ENCODE assay signal across 8 cellular contexts in the genomic region with DNA sequence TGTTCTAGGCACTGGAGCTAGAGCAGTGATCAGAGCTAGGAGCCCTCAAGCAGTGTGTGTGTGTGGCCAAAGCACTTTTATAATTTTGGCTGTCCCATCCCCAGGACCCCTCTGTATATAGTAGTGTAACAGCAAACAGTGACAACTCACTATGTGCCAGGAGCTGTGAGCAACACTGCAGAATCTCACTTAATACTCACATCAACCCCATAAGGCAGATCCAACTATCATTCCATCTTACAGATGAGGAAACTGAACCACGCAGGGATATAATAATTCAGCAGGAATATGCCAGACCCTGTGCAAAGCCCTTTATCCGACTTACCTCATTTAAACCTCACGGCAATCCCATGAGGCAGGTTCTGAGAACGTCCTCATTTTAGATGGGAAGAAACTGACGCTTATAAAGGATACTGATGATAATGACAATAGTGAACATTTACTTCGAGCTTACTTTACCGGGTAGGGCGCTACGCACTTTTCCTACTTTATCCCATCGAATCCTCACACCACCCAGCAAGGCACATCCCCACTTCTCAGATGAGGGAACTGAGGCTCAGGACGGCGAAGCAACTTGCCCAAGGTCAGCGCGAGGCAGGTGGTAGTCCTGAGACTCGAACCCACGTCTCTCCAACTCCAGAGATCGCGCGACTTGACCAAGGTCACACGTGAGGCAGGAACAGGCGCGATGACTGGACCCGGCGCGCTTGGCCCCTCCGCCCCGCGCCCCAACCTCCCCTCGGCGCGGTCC. TPM values are rescaled to one million over a fixed set of nuclear protein-coding genes. Genes with fewer than 3 reads are reported as not detected.
DNase-seq lines count a peak whose midpoint lies in the region; ATAC-seq and TF ChIP-seq lines count a peak whose summit lies in the region.

No MANE protein-coding gene starts in this region.

- peak overlapping the region in 3 of 5 donors; percentile 92 to 95 (median 93) for H3K27ac ChIP-seq in adrenal gland

- peak overlapping the region; percentile 90 to 95 (median 93) for H3K27ac Mint-ChIP-seq in immature natural killer cell

- no peaks in the 10 kb centered on the region for H3K9me3 ChIP-seq in BE2C
- H3K9me3 ChIP-seq in adrenal gland (replicated peaks in 1 of 3): no peaks in the 10 kb centered on the region

- H3K9me3 Mint-ChIP-seq in immature natural killer cell: no peaks in the 10 kb centered on the region

- no peak for TF ChIP-seq CTCF in BE2C (IDR thresholded peaks at IDR 0.05; ENCODE audit: low read depth, low read length)
- no peak for TF ChIP-seq CTCF in NB4 (IDR thresholded peaks at IDR 0.05; ENCODE audit: low read depth, low read length)
- TF ChIP-seq CTCF in adrenal gland (IDR thresholded peaks at IDR 0.05): no peak

- H3K36me3 Mint-ChIP-seq in immature natural killer cell: no peaks in the 10 kb centered on the region

- TF ChIP-seq POLR2A in NB4 (IDR thresholded peaks at IDR 0.05; ENCODE audit: extremely low read depth, insufficient read length) (no peak), adrenal gland (IDR thresholded peaks at IDR 0.05) (no peak)

- ATAC-seq in GM19467 (IDR thresholded peaks at IDR 0.05; ENCODE audit: unreplicated experiment): peak; percentile 5

- H3K4me1 Mint-ChIP-seq in immature natural killer cell: peaks cover 66 to 81% of the 10 kb centered on the region in 2 donors

- H3K27me3 Mint-ChIP-seq in immature natural killer cell (ENCODE audit: low read depth in 3 of 3): peaks cover 0 to 20% (median 17%) of the 10 kb centered on the region in 3 donors

- 17 to 30% (median 22%) methylated on average over 19 to 31 of the region's 31 CpGs for WGBS in adrenal gland, 4 donors

- H3K4me1 ChIP-seq in BE2C: peaks cover 5% of the 10 kb centered on the region; the same call in 1 of the 2 replicates
- peaks cover 29 to 61% of the 10 kb centered on the region in 2 donors for H3K4me1 ChIP-seq in adrenal gland (replicated peaks in 1 of 2)

- H3K4me3 ChIP-seq in BE2C (ENCODE audit: low read depth, low read length) (peak overlapping the region; percentile 91), NB4 (ENCODE audit: low read depth, low read length) (peak overlapping the region; percentile 81), adrenal gland (peak overlapping the region in 3 of 4 donors; percentile 54 to 73 (median 60))

- peaks cover 15% of the 10 kb centered on the region for H3K36me3 ChIP-seq in BE2C
- H3K36me3 ChIP-seq in adrenal gland (replicated peaks in 1 of 2): peaks cover 0 to 8% of the 10 kb centered on the region in 2 donors

- DNase-seq in BE2C: peak; percentile 53
- DNase-seq in NB4 (ENCODE audit: low read depth): peak; percentile 74
- DNase-seq in adrenal gland: peak in 6 of 7 donors; percentile 45 to 67 (median 55)
- DNase-seq in immature natural killer cell: no peak
- DNase-seq in stimulated activated CD4-positive, alpha-beta T cell treated with anti-CD3 and anti-CD28 coated beads, Interleukin-4, amount 100 ng/mL, for 24 hours: peak; percentile 36
- DNase-seq in effector CD4-positive, alpha-beta T cell: no peak
- no peak for DNase-seq in NCI-H128 (lab: John Stamatoyannopoulos, UW; ENCODE audit: unreplicated experiment)

- intact Hi-C loops in adrenal gland (cut with DNase I): no loop called here

- peak overlapping the region; percentile 92 to 96 (median 96) for H3K4me3 Mint-ChIP-seq in immature natural killer cell

- H3K27me3 ChIP-seq in BE2C (no peaks in the 10 kb centered on the region), adrenal gland (no peaks in the 10 kb centered on the region)

RNA-seq across cellular contexts. Expression of gene RAB35, which starts 0.7 kb away (rescaled TPM):
- polyA plus RNA-seq in BE2C (2012; ENCODE audit: insufficient read depth, insufficient read length, low read depth): 176 TPM
- 10 to 100 TPM; 18.1 to 49.5 (median 31.8) TPM for total RNA-seq in adrenal gland
- polyA plus RNA-seq in adrenal gland (10 to 100 TPM; 13.5 to 30.6 (median 20.5) TPM), immature natural killer cell (10 to 100 TPM; 16.3 to 34.9 (median 26.3) TPM)

Comparison
In these comparisons a context has a peak if more than half of its experiments do, and no peak if none do; other contexts are left out.
1. DNase-seq: peak in BE2C (single experiment), NB4 (single experiment), adrenal gland (6 of 7) and stimulated activated CD4-positive, alpha-beta T cell treated with anti-CD3 and anti-CD28 coated beads, Interleukin-4, amount 100 ng/mL, for 24 hours (single experiment); none in immature natural killer cell (0 of 3), effector CD4-positive, alpha-beta T cell (single experiment) and NCI-H128 (single experiment).
2. Peak in every context shown above with its lines, with median percentiles within 50 percentile points of each other: H3K4me3 ChIP-seq.